Comparison of ENCODE assay signal across 9 cellular contexts in genomic region chr6:106117579-106117978, GRCh38. TPM values are rescaled to one million over a fixed set of nuclear protein-coding genes. Genes with fewer than 3 reads are reported as not detected.
A peak's percentile ranks its signal among the peaks of the same experiment; 100 is the strongest.
DNase-seq lines count a peak whose midpoint lies in the region; ATAC-seq and TF ChIP-seq lines count a peak whose summit lies in the region.
"Had no signal": no experiment of that assay in that cellular context is flagged by ENCODE, and none has a peak within 500 bp of the region (broad histone marks: within the 10 kb centered on the region; RNA-seq: fewer than 3 reads in every experiment).

No MANE protein-coding gene starts in this region.

- H3K9me3 Mint-ChIP-seq in activated CD8-positive, alpha-beta T cell treated with anti-CD3 and anti-CD28 coated beads, Interleukin-2, amount 10 ng/mL, durations not matched to agents 7 days and 5 days (ENCODE audit: insufficient read depth), result no peaks in the 10 kb centered on the region
- H3K9me3 Mint-ChIP-seq in nephron, result no peaks in the 10 kb centered on the region
- H3K9me3 Mint-ChIP-seq in Calu3 (ENCODE audit: low read depth, unreplicated experiment), result no peaks in the 10 kb centered on the region

- CTCF ChIA-PET in activated CD8-positive, alpha-beta T cell treated with anti-CD3 and anti-CD28 coated beads, Interleukin-2, amount 10 ng/mL, durations not matched to agents 7 days and 5 days (lab: Charles Lee), result interaction anchor here (0.6 to 4.3 kb wide), 15 partner anchors 9 to 635 kb away, joined by 3 to 35 read pairs (median 4); no protein-coding TSS in a partner anchor
- CTCF ChIA-PET in Calu3 (lab: Charles Lee), result no interaction called here

- peaks cover 2% of the 10 kb centered on the region for H3K27me3 Mint-ChIP-seq in activated CD8-positive, alpha-beta T cell treated with anti-CD3 and anti-CD28 coated beads, Interleukin-2, amount 10 ng/mL, durations not matched to agents 7 days and 5 days (ENCODE audit: low read depth)
- H3K27me3 Mint-ChIP-seq in nephron (ENCODE audit: low read depth) (peaks cover 10% of the 10 kb centered on the region), Calu3 (ENCODE audit: unreplicated experiment) (peaks cover 5% of the 10 kb centered on the region)

- POLR2A ChIA-PET in activated CD8-positive, alpha-beta T cell treated with anti-CD3 and anti-CD28 coated beads, Interleukin-2, amount 10 ng/mL, durations not matched to agents 7 days and 5 days (lab: Charles Lee), result interaction anchor here (0.6 to 3.7 kb wide), 13 partner anchors 9 to 523 kb away, joined by 3 to 30 read pairs (median 4); no protein-coding TSS in a partner anchor

- no TSS peak for BruUV-seq in Calu3 (replicated peaks; lab: Mats Ljungman, UMichigan)

- H3K4me1 Mint-ChIP-seq in activated CD8-positive, alpha-beta T cell treated with anti-CD3 and anti-CD28 coated beads, Interleukin-2, amount 10 ng/mL, durations not matched to agents 7 days and 5 days (ENCODE audit: low read depth), result peaks cover 82% of the 10 kb centered on the region
- H3K4me1 Mint-ChIP-seq in nephron (peaks cover 21% of the 10 kb centered on the region), Calu3 (ENCODE audit: low read depth, unreplicated experiment) (peaks cover 11% of the 10 kb centered on the region)

- ATAC-seq in GM18907 (IDR thresholded peaks at IDR 0.05; ENCODE audit: unreplicated experiment), result peak; percentile 51
- peak; percentile 38 for ATAC-seq in HG03457 (IDR thresholded peaks at IDR 0.05; ENCODE audit: unreplicated experiment)
- ATAC-seq in activated CD8-positive, alpha-beta T cell treated with anti-CD3 and anti-CD28 coated beads, Interleukin-2, amount 10 ng/mL, durations not matched to agents 7 days and 5 days, result peak; percentile 91
- no peak for ATAC-seq in HG02970 (IDR thresholded peaks at IDR 0.05; ENCODE audit: low FRiP score, unreplicated experiment)

- peaks cover 8% of the 10 kb centered on the region for H3K36me3 Mint-ChIP-seq in activated CD8-positive, alpha-beta T cell treated with anti-CD3 and anti-CD28 coated beads, Interleukin-2, amount 10 ng/mL, durations not matched to agents 7 days and 5 days (ENCODE audit: low read depth)
- H3K36me3 Mint-ChIP-seq in nephron (ENCODE audit: low read depth) (no peaks in the 10 kb centered on the region), Calu3 (ENCODE audit: insufficient read depth, unreplicated experiment) (peaks cover 6% of the 10 kb centered on the region)

- peak overlapping the region; percentile 20 for H3K4me3 Mint-ChIP-seq in activated CD8-positive, alpha-beta T cell treated with anti-CD3 and anti-CD28 coated beads, Interleukin-2, amount 10 ng/mL, durations not matched to agents 7 days and 5 days
- no peak overlapping the region for H3K4me3 Mint-ChIP-seq in nephron
- H3K4me3 Mint-ChIP-seq in Calu3 (ENCODE audit: low read depth, unreplicated experiment), result no peak overlapping the region

- TF ChIP-seq CTCF in nephron (IDR thresholded peaks at IDR 0.05; ENCODE audit: unreplicated experiment in 3 of 3) (no peak), Calu3 (IDR thresholded peaks at IDR 0.05; ENCODE audit: unreplicated experiment) (no peak)

- peak; percentile 79 for DNase-seq in activated CD8-positive, alpha-beta T cell treated with anti-CD3 and anti-CD28 coated beads, Interleukin-2, amount 10 ng/mL, durations not matched to agents 7 days and 5 days
- no peak for DNase-seq in Calu3
- no peak for DNase-seq in NCI-H1694 (lab: John Stamatoyannopoulos, UW)
- no peak for DNase-seq in 8988T
- DNase-seq: SK-N-SH had no signal

- peak overlapping the region; percentile 75 for H3K27ac Mint-ChIP-seq in activated CD8-positive, alpha-beta T cell treated with anti-CD3 and anti-CD28 coated beads, Interleukin-2, amount 10 ng/mL, durations not matched to agents 7 days and 5 days
- H3K27ac Mint-ChIP-seq in nephron (peak overlapping the region in 2 of 3 experiments; percentile 4 to 31), Calu3 (ENCODE audit: unreplicated experiment) (no peak overlapping the region)

- intact Hi-C loops in Calu3 (cut with micrococcal nuclease; ENCODE audit: unreplicated experiment), result no loop called here

RNA-seq across cellular contexts. Expression of gene PRDM1, which starts 31.4 kb away (rescaled TPM):
- total RNA-seq in activated CD8-positive, alpha-beta T cell treated with anti-CD3 and anti-CD28 coated beads, Interleukin-2, amount 10 ng/mL, durations not matched to agents 7 days and 5 days, result 10 to 100 TPM; 14.4 to 14.7 TPM
- 0.40 and 1.1 TPM in 2 replicates for total RNA-seq in Calu3 (2022)
